22 cellular contexts compared by ENCODE assay signal in genomic region chr3:153343988-153344782, GRCh38.
"Had no signal": no experiment of that assay in that cellular context is flagged by ENCODE, and none has a peak within 500 bp of the region (broad histone marks: within the 10 kb centered on the region; RNA-seq: fewer than 3 reads in every experiment).

No MANE protein-coding gene starts in this region.

- H3K36me3 Mint-ChIP-seq: activated naive CD4-positive, alpha-beta T cell treated with anti-CD3 and anti-CD28 coated beads, Interleukin-2, amount 10 ng/mL, durations not matched to agents 7 days and 5 days; brain; type B pancreatic cell had no signal

- H3K27ac ChIP-seq: heart left ventricle had no signal

- H3K4me1 Mint-ChIP-seq: activated CD4-positive, alpha-beta memory T cell treated with anti-CD3 and anti-CD28 coated beads, Interleukin-2, amount 10 ng/mL, durations not matched to agents 7 days and 5 days; activated CD4-positive, alpha-beta T cell treated with anti-CD3 and anti-CD28 coated beads, Interleukin-2, amount 10 ng/mL, durations not matched to agents 24 days and 14 days; activated naive CD4-positive, alpha-beta T cell treated with anti-CD3 and anti-CD28 coated beads, Interleukin-2, amount 10 ng/mL, durations not matched to agents 7 days and 5 days; activated naive CD8-positive, alpha-beta T cell treated with anti-CD3 and anti-CD28 coated beads, Interleukin-2, amount 50 U/mL, for 24 hours; brain; neural crest cell had no signal

- H3K27me3 ChIP-seq: heart left ventricle had no signal

- H3K27ac Mint-ChIP-seq: activated CD4-positive, alpha-beta memory T cell treated with anti-CD3 and anti-CD28 coated beads, Interleukin-2, amount 10 ng/mL, durations not matched to agents 7 days and 5 days; activated CD4-positive, alpha-beta T cell treated with anti-CD3 and anti-CD28 coated beads, Interleukin-2, amount 10 ng/mL, durations not matched to agents 24 days and 14 days; activated naive CD4-positive, alpha-beta T cell treated with anti-CD3 and anti-CD28 coated beads, Interleukin-2, amount 10 ng/mL, durations not matched to agents 7 days and 5 days; activated naive CD8-positive, alpha-beta T cell treated with anti-CD3 and anti-CD28 coated beads, Interleukin-2, amount 50 U/mL, for 24 hours; activated T-cell treated with anti-CD3 and anti-CD28 coated beads, Interleukin-2, amount 50 U/mL, for 72 hours; brain; naive thymus-derived CD4-positive, alpha-beta T cell; stimulated activated naive B cell treated with anti-CD40 and anti-IgM and Interleukin-4, amounts not matched to agents 10 μg/mL and 1 μg/mL and 100 μg/mL, for 72 hours; T-helper 2 cell treated with Interferon-gamma antibody and Interleukin-4, amounts not matched to agents 5 μg/mL and 100 μg/mL, for 36 hours; type B pancreatic cell had no signal

- H3K4me3 ChIP-seq: heart left ventricle had no signal

- H3K4me1 ChIP-seq: heart left ventricle had no signal

- H3K27me3 Mint-ChIP-seq: activated CD4-positive, alpha-beta memory T cell treated with anti-CD3 and anti-CD28 coated beads, Interleukin-2, amount 10 ng/mL, durations not matched to agents 7 days and 5 days; activated CD4-positive, alpha-beta T cell treated with anti-CD3 and anti-CD28 coated beads, Interleukin-2, amount 10 ng/mL, durations not matched to agents 24 days and 14 days; activated naive CD4-positive, alpha-beta T cell treated with anti-CD3 and anti-CD28 coated beads, Interleukin-2, amount 10 ng/mL, durations not matched to agents 7 days and 5 days; activated naive CD8-positive, alpha-beta T cell treated with anti-CD3 and anti-CD28 coated beads, Interleukin-2, amount 50 U/mL, for 24 hours; naive thymus-derived CD4-positive, alpha-beta T cell; type B pancreatic cell had no signal

- H3K36me3 ChIP-seq: heart left ventricle had no signal

- DNase-seq: activated CD4-positive, alpha-beta memory T cell treated with anti-CD3 and anti-CD28 coated beads, Interleukin-2, amount 10 ng/mL, durations not matched to agents 7 days and 5 days; activated CD4-positive, alpha-beta T cell treated with anti-CD3 and anti-CD28 coated beads, Interleukin-2, amount 10 ng/mL, durations not matched to agents 24 days and 14 days; activated effector memory CD4-positive, alpha-beta T cell treated with Interleukin-2 at 50 U/mL for 16 hours; activated naive CD4-positive, alpha-beta T cell treated with anti-CD3 and anti-CD28 coated beads, Interleukin-2, amount 10 ng/mL, durations not matched to agents 7 days and 5 days; activated naive CD8-positive, alpha-beta T cell treated with anti-CD3 and anti-CD28 coated beads, Interleukin-2, amount 50 U/mL, for 24 hours; activated T-cell treated with anti-CD3 and anti-CD28 coated beads, Interleukin-2, amount 50 U/mL, for 72 hours; anterior cingulate cortex; caudate nucleus; effector memory CD4-positive, alpha-beta T cell; heart left ventricle; islet precursor cell; left cardiac atrium; naive thymus-derived CD4-positive, alpha-beta T cell; posterior cingulate gyrus; small intestine; stimulated activated CD4-positive, alpha-beta T cell treated with anti-CD3 and anti-CD28 coated beads, Interleukin-2, amount 100 ng/mL, for 48 hours; stimulated activated CD8-positive, alpha-beta memory T cell treated with anti-CD3 and anti-CD28 coated beads, Interleukin-4, amount 100 ng/mL, for 48 hours; stimulated activated naive B cell treated with anti-CD40 and anti-IgM and Interleukin-4, amounts not matched to agents 10 μg/mL and 1 μg/mL and 100 μg/mL, for 72 hours had no signal

- H3K4me3 Mint-ChIP-seq: activated CD4-positive, alpha-beta memory T cell treated with anti-CD3 and anti-CD28 coated beads, Interleukin-2, amount 10 ng/mL, durations not matched to agents 7 days and 5 days; activated CD4-positive, alpha-beta T cell treated with anti-CD3 and anti-CD28 coated beads, Interleukin-2, amount 10 ng/mL, durations not matched to agents 24 days and 14 days; activated naive CD4-positive, alpha-beta T cell treated with anti-CD3 and anti-CD28 coated beads, Interleukin-2, amount 10 ng/mL, durations not matched to agents 7 days and 5 days; activated naive CD8-positive, alpha-beta T cell treated with anti-CD3 and anti-CD28 coated beads, Interleukin-2, amount 50 U/mL, for 24 hours; activated T-cell treated with anti-CD3 and anti-CD28 coated beads, Interleukin-2, amount 50 U/mL, for 72 hours; brain; naive thymus-derived CD4-positive, alpha-beta T cell; neural crest cell; stimulated activated naive B cell treated with anti-CD40 and anti-IgM and Interleukin-4, amounts not matched to agents 10 μg/mL and 1 μg/mL and 100 μg/mL, for 72 hours; T-helper 2 cell treated with Interferon-gamma antibody and Interleukin-4, amounts not matched to agents 5 μg/mL and 100 μg/mL, for 36 hours; type B pancreatic cell had no signal
